In genomic region chr5:28648108-28648507, GRCh38 we compare ENCODE assay signal across 14 cellular contexts.
A peak's percentile ranks its signal among the peaks of the same experiment; 100 is the strongest.
DNase-seq lines count a peak whose midpoint lies in the region; FAIRE-seq and TF ChIP-seq lines count a peak whose summit lies in the region.
"Had no signal": no experiment of that assay in that cellular context is flagged by ENCODE, and none has a peak within 500 bp of the region (broad histone marks: within the 10 kb centered on the region; RNA-seq: fewer than 3 reads in every experiment).

No MANE protein-coding gene starts in this region.

- no peak overlapping the region for H3K27ac Mint-ChIP-seq in endodermal cell
- H3K27ac Mint-ChIP-seq: activated CD4-positive, alpha-beta memory T cell treated with anti-CD3 and anti-CD28 coated beads for 36 hours; T-helper 17 cell had no signal

- H3K4me3 ChIP-seq in endodermal cell (ENCODE audit: low read length): no peak overlapping the region
- no peak overlapping the region for H3K4me3 ChIP-seq in PC-9
- no peak overlapping the region for H3K4me3 ChIP-seq in kidney (ENCODE audit: low read length in 2 of 2)
- H3K4me3 ChIP-seq: skin epidermis, upper lobe of right lung had no signal

- H3K27me3 ChIP-seq in endodermal cell (ENCODE audit: control insufficient read depth, insufficient read depth, low read length, poor library complexity, severe bottlenecking): no peaks in the 10 kb centered on the region
- no peaks in the 10 kb centered on the region for H3K27me3 ChIP-seq in PC-9 (ENCODE audit: insufficient read depth, low read depth)
- H3K27me3 ChIP-seq: upper lobe of right lung had no signal

- peak; percentile 66 for TF ChIP-seq CTCF in endodermal cell (conservative IDR thresholded peaks at IDR 0.05)
- TF ChIP-seq CTCF in PC-9 (conservative IDR thresholded peaks at IDR 0.05): no peak
- no peak for TF ChIP-seq CTCF in kidney (IDR thresholded peaks at IDR 0.05; ENCODE audit: borderline replicate concordance, extremely low read depth, insufficient read depth)

- no peaks in the 10 kb centered on the region for H4K20me1 ChIP-seq in PC-9 (ENCODE audit: insufficient read depth)

- CTCF ChIA-PET in PC-9 (lab: Charles Lee): no interaction called here

- no TSS peak for BruUV-seq in PC-9 (replicated peaks; lab: Mats Ljungman, UMichigan)

- no peaks in the 10 kb centered on the region for H3K4me1 ChIP-seq in endodermal cell (ENCODE audit: control insufficient read depth, insufficient read depth, low read length)
- H3K4me1 ChIP-seq in PC-9 (replicated peaks; ENCODE audit: insufficient read depth): no peaks in the 10 kb centered on the region
- H3K4me1 ChIP-seq in kidney (ENCODE audit: control insufficient read depth in 1 of 2, insufficient read depth in 1 of 2, low read depth in 1 of 2, low read length in 2 of 2): no peaks in the 10 kb centered on the region
- H3K4me1 ChIP-seq: upper lobe of right lung had no signal

- no peaks in the 10 kb centered on the region for H3K36me3 ChIP-seq in endodermal cell (ENCODE audit: control insufficient read depth, insufficient read depth, low read length)
- H3K36me3 ChIP-seq in PC-9 (ENCODE audit: low read depth): no peaks in the 10 kb centered on the region
- no peaks in the 10 kb centered on the region for H3K36me3 ChIP-seq in kidney (ENCODE audit: control insufficient read depth in 1 of 2, insufficient read depth in 2 of 2, low read length in 2 of 2)
- H3K36me3 ChIP-seq: upper lobe of right lung had no signal

- no peaks in the 10 kb centered on the region for H3K9me3 Mint-ChIP-seq in endodermal cell

- no peak overlapping the region for H3K9ac ChIP-seq in endodermal cell (ENCODE audit: extremely low read depth, low read length, poor library complexity, severe bottlenecking)
- no peak overlapping the region for H3K9ac ChIP-seq in kidney (ENCODE audit: low read length in 2 of 2)

- no peaks in the 10 kb centered on the region for H3F3A ChIP-seq in PC-9 (ENCODE audit: insufficient read depth, low read depth)

- no peak for FAIRE-seq in kidney (lab: Jason Lieb, UNC)

- POLR2A ChIA-PET in PC-9 (lab: Charles Lee; ENCODE audit: unreplicated experiment): interaction anchor here (0.6 kb wide), 1 partner anchor 63 kb away, joined by 3 read pairs; no protein-coding TSS in a partner anchor

- H3K27me3 Mint-ChIP-seq in endodermal cell (ENCODE audit: insufficient read depth): no peaks in the 10 kb centered on the region
- H3K27me3 Mint-ChIP-seq: activated CD4-positive, alpha-beta memory T cell treated with anti-CD3 and anti-CD28 coated beads for 36 hours; naive B cell; T-helper 17 cell had no signal

- no peak overlapping the region for H3K4me3 Mint-ChIP-seq in endodermal cell
- H3K4me3 Mint-ChIP-seq: activated CD4-positive, alpha-beta memory T cell treated with anti-CD3 and anti-CD28 coated beads for 36 hours; naive B cell; T-helper 17 cell had no signal

- H2AFZ ChIP-seq in PC-9: no peak overlapping the region

- no peaks in the 10 kb centered on the region for H3K4me1 Mint-ChIP-seq in endodermal cell
- H3K4me1 Mint-ChIP-seq: naive B cell, T-helper 17 cell had no signal

- H3K4me2 ChIP-seq in PC-9: no peak overlapping the region

- intact Hi-C loops in PC-9 (cut with micrococcal nuclease; ENCODE audit: unreplicated experiment) (no loop called here), kidney (cut with DNase I) (no loop called here)

- H3K79me2 ChIP-seq in PC-9 (ENCODE audit: low read depth): no peaks in the 10 kb centered on the region

- no peak overlapping the region for H3K27ac ChIP-seq in endodermal cell (ENCODE audit: low read depth, low read length)
- no peak overlapping the region for H3K27ac ChIP-seq in PC-9
- H3K27ac ChIP-seq in kidney (ENCODE audit: low read depth in 2 of 2, low read length in 2 of 2): no peak overlapping the region
- H3K27ac ChIP-seq: skin epidermis, upper lobe of right lung had no signal

- whole genome bisulfite sequencing in endodermal cell (ENCODE audit: insufficient coverage in 1 of 2, insufficient read length in 1 of 2), 2 experiments: 85 to 100% methylated on average over 1 to 2 of the region's 2 CpGs

- DNase-seq in SHP77 (lab: John Stamatoyannopoulos, UW) (peak; percentile 45 to 51), SHP77 treated with DMSO at 0.1 percent for 48 hours (lab: John Stamatoyannopoulos, UW) (no peak), OCI-M1 (lab: John Stamatoyannopoulos, UW) (peak; percentile 8), endodermal cell (peak; percentile 46), stromal cell of bone marrow (ENCODE audit: low read depth) (peak; percentile 16), PC-9 (no peak), cerebellar nuclear complex (lab: John Stamatoyannopoulos, UW) (no peak), kidney (no peak)
- DNase-seq: activated CD4-positive, alpha-beta memory T cell treated with anti-CD3 and anti-CD28 coated beads for 36 hours; activated gamma-delta T cell treated with Interleukin-2 at 50 U/mL for 16 hours; naive B cell; T-helper 17 cell; upper lobe of right lung had no signal

- no peaks in the 10 kb centered on the region for H3K9me3 ChIP-seq in endodermal cell (ENCODE audit: control insufficient read depth, low read length)
- no peaks in the 10 kb centered on the region for H3K9me3 ChIP-seq in PC-9 (ENCODE audit: insufficient read depth, low read depth)
- no peaks in the 10 kb centered on the region for H3K9me3 ChIP-seq in kidney (ENCODE audit: control insufficient read depth in 1 of 2, low read length in 2 of 2)
- H3K9me3 ChIP-seq: upper lobe of right lung had no signal

- no peaks in the 10 kb centered on the region for H3K9me2 ChIP-seq in PC-9 (ENCODE audit: insufficient read depth)

- no peaks in the 10 kb centered on the region for H3K36me3 Mint-ChIP-seq in endodermal cell (ENCODE audit: low read depth)
- H3K36me3 Mint-ChIP-seq: activated CD4-positive, alpha-beta memory T cell treated with anti-CD3 and anti-CD28 coated beads for 36 hours; naive B cell had no signal

Comparison
In these comparisons a context has a peak if more than half of its experiments do, and no peak if none do; other contexts are left out.
1. DNase-seq: peak in SHP77 (2 of 2), OCI-M1 (single experiment), endodermal cell (single experiment) and stromal cell of bone marrow (single experiment); none in SHP77 treated with DMSO at 0.1 percent for 48 hours (single experiment), PC-9 (0 of 2), cerebellar nuclear complex (0 of 2) and kidney (single experiment).